Comparison of ENCODE assay signal across 8 cellular contexts in the genomic region with DNA sequence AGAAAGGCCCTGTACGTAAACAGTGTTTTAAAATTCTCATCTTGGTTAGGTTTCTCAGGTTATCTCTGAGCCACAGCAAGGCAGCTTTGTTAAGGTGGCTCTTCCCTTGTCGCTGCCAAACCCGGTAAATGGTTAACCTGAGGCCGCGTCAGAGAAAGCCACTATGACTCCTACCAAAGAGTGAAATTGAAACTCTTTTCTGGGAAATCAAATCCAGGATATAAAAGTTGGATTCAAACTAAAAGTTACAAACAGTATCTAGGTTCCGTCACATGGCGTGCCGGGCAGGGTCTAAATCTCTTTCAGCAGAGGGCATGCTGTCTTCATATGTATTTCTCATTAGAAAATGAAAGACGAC. TPM values are rescaled to one million over a fixed set of nuclear protein-coding genes. Genes with fewer than 3 reads are reported as not detected.
DNase-seq lines count a peak whose midpoint lies in the region; ATAC-seq and TF ChIP-seq lines count a peak whose summit lies in the region.

No MANE protein-coding gene starts in this region.

- H3K79me2 ChIP-seq in osteoblast (ENCODE audit: insufficient read depth, low read length), result peaks cover 29% of the 10 kb centered on the region

- ATAC-seq in HG02588 (IDR thresholded peaks at IDR 0.05; ENCODE audit: unreplicated experiment), result peak; percentile 46
- ATAC-seq in activated T-cell treated with anti-CD3 and anti-CD28 coated beads, Interleukin-2, amount 50 U/mL, for 72 hours (replicated peaks in 1 of 2), result peak; percentile 71

- peaks cover 12 to 13% of the 10 kb centered on the region in 2 donors for H3K36me3 Mint-ChIP-seq in activated T-cell treated with anti-CD3 and anti-CD28 coated beads, Interleukin-2, amount 50 U/mL, for 72 hours (ENCODE audit: insufficient read depth in 2 of 2)

- intact Hi-C loops in uterus (cut with DNase I; ENCODE audit: low total_unique reads), result no loop called here

- no peaks in the 10 kb centered on the region for H4K20me1 ChIP-seq in osteoblast (ENCODE audit: insufficient read depth, low read length)

- H3K9me3 Mint-ChIP-seq in activated T-cell treated with anti-CD3 and anti-CD28 coated beads, Interleukin-2, amount 50 U/mL, for 72 hours, result peaks cover 3% of the 10 kb centered on the region in 2 donors

- H3K4me3 ChIP-seq in foreskin fibroblast (ENCODE audit: low read depth in 1 of 2, low read length in 2 of 2), result peak overlapping the region; percentile 75 to 97
- H3K4me3 ChIP-seq in osteoblast (ENCODE audit: insufficient read depth, low read length), result peak overlapping the region; percentile 95
- H3K4me3 ChIP-seq in uterus, result peak overlapping the region; percentile 71 to 84

- no peak for TF ChIP-seq POLR2A in uterus (IDR thresholded peaks at IDR 0.05)

- H3K4me2 ChIP-seq in osteoblast (ENCODE audit: insufficient read depth, low read length), result peak overlapping the region; percentile 94

- H3K27ac Mint-ChIP-seq in activated T-cell treated with anti-CD3 and anti-CD28 coated beads, Interleukin-2, amount 50 U/mL, for 72 hours, result peak overlapping the region; percentile 100

- DNase-seq in NCI-H1436 (lab: John Stamatoyannopoulos, UW) (peak; percentile 57), NCI-H1436 treated with DMSO at 0.1 percent for 48 hours (lab: John Stamatoyannopoulos, UW) (no peak), NCI-H2081 treated with DMSO at 0.1 percent for 48 hours (lab: John Stamatoyannopoulos, UW) (peak; percentile 31), foreskin fibroblast (peak; percentile 17 to 52), osteoblast (ENCODE audit: insufficient read length, low spot score, missing footprints) (peak; percentile 59), uterus (peak; percentile 36 to 38)
- peak; percentile 67 to 72 for DNase-seq in activated T-cell treated with anti-CD3 and anti-CD28 coated beads, Interleukin-2, amount 50 U/mL, for 72 hours

- peaks cover 65% of the 10 kb centered on the region for H3K4me1 Mint-ChIP-seq in activated T-cell treated with anti-CD3 and anti-CD28 coated beads, Interleukin-2, amount 50 U/mL, for 72 hours (ENCODE audit: low read depth)

- no peak for TF ChIP-seq CTCF in foreskin fibroblast (IDR thresholded peaks at IDR 0.05; ENCODE audit: low read depth, low read length)
- no peak for TF ChIP-seq CTCF in osteoblast (IDR thresholded peaks at IDR 0.05; ENCODE audit: extremely low read depth, low read depth, low read length)
- TF ChIP-seq CTCF in uterus (IDR thresholded peaks at IDR 0.05), result no peak

- no peaks in the 10 kb centered on the region for H3K9me3 ChIP-seq in osteoblast (ENCODE audit: low read depth, low read length)
- no peaks in the 10 kb centered on the region for H3K9me3 ChIP-seq in uterus

- no peaks in the 10 kb centered on the region for H3K27me3 Mint-ChIP-seq in activated T-cell treated with anti-CD3 and anti-CD28 coated beads, Interleukin-2, amount 50 U/mL, for 72 hours (ENCODE audit: low read depth)

- H3K4me1 ChIP-seq in osteoblast (ENCODE audit: insufficient read depth, low read length), result peaks cover 21% of the 10 kb centered on the region
- peaks cover 0 to 5% of the 10 kb centered on the region in 2 donors for H3K4me1 ChIP-seq in uterus

- peak overlapping the region; percentile 95 for H2AFZ ChIP-seq in osteoblast (ENCODE audit: low read length)

- peak overlapping the region; percentile 99 for H3K27ac ChIP-seq in osteoblast (ENCODE audit: low read depth, low read length)
- peak overlapping the region; percentile 95 to 96 for H3K27ac ChIP-seq in uterus

- H3K4me3 Mint-ChIP-seq in activated T-cell treated with anti-CD3 and anti-CD28 coated beads, Interleukin-2, amount 50 U/mL, for 72 hours, result peak overlapping the region; percentile 80 to 94

- H3K27me3 ChIP-seq in osteoblast (ENCODE audit: insufficient read depth, low read length) (no peaks in the 10 kb centered on the region), uterus (no peaks in the 10 kb centered on the region)

- H3K36me3 ChIP-seq in osteoblast (ENCODE audit: insufficient read depth, low read length), result no peaks in the 10 kb centered on the region
- H3K36me3 ChIP-seq in uterus, result no peaks in the 10 kb centered on the region

RNA-seq across cellular contexts. Expression of a gene that starts 0.4 kb away (rescaled TPM):
- total RNA-seq in activated T-cell treated with anti-CD3 and anti-CD28 coated beads, Interleukin-2, amount 50 U/mL, for 72 hours, result 10 to 100 TPM; 16.7 to 17.6 TPM
- total RNA-seq in osteoblast (4.3 and 5.0 TPM in 2 replicates), uterus (1 to 10 TPM in 2 of 4 donors, under 1 TPM in 2; 0.26 to 7.5 (median 3.5) TPM)
